Comparison of ENCODE assay signal across 8 cellular contexts in genomic region chr4:55397521-55398321, GRCh38. TPM values are rescaled to one million over a fixed set of nuclear protein-coding genes. Genes with fewer than 3 reads are reported as not detected.
DNase-seq lines count a peak whose midpoint lies in the region; FAIRE-seq and TF ChIP-seq lines count a peak whose summit lies in the region.

No MANE protein-coding gene starts in this region.

- no peaks in the 10 kb centered on the region for H3K9me3 ChIP-seq in endothelial cell of umbilical vein (replicated peaks; ENCODE audit: control insufficient read depth, insufficient read depth, low read length)
- no peaks in the 10 kb centered on the region for H3K9me3 ChIP-seq in neural cell (ENCODE audit: low read length)

- H3K4me3 ChIP-seq in endothelial cell of umbilical vein (replicated peaks in 1 of 3; ENCODE audit: insufficient read depth in 1 of 3, low read depth in 1 of 3, low read length in 3 of 3) = peak overlapping the region; percentile 89 to 98 (median 91)
- peak overlapping the region; percentile 73 for H3K4me3 ChIP-seq in neural cell (ENCODE audit: low read length)

- no peaks in the 10 kb centered on the region for H3K9me2 ChIP-seq in neural cell (ENCODE audit: insufficient read depth, low read length)

- H3K27me3 ChIP-seq in endothelial cell of umbilical vein (ENCODE audit: control insufficient read depth in 2 of 2, insufficient read depth in 2 of 2, low read length in 2 of 2) (no peaks in the 10 kb centered on the region), neural cell (ENCODE audit: insufficient read depth, low read depth, low read length) (peaks cover 3% of the 10 kb centered on the region)

- H3K27ac ChIP-seq in endothelial cell of umbilical vein (ENCODE audit: insufficient read depth, low read depth, low read length) (peak overlapping the region; percentile 79), neural cell (ENCODE audit: low read length) (no peak overlapping the region)

- H3K36me3 Mint-ChIP-seq in activated naive CD4-positive, alpha-beta T cell treated with anti-CD3 and anti-CD28 coated beads, Interleukin-2, amount 10 ng/mL, durations not matched to agents 7 days and 5 days = peaks cover 29% of the 10 kb centered on the region

- no peaks in the 10 kb centered on the region for H3K27me3 Mint-ChIP-seq in activated naive CD4-positive, alpha-beta T cell treated with anti-CD3 and anti-CD28 coated beads, Interleukin-2, amount 10 ng/mL, durations not matched to agents 7 days and 5 days

- H3K9me3 Mint-ChIP-seq in activated naive CD4-positive, alpha-beta T cell treated with anti-CD3 and anti-CD28 coated beads, Interleukin-2, amount 10 ng/mL, durations not matched to agents 7 days and 5 days = no peaks in the 10 kb centered on the region

- H3F3A ChIP-seq in neural cell (ENCODE audit: insufficient read depth, low read length, poor library complexity, severe bottlenecking) = no peaks in the 10 kb centered on the region

- TF ChIP-seq RAD21 in neural cell (conservative IDR thresholded peaks at IDR 0.05) = no peak

- peaks cover 51% of the 10 kb centered on the region for H3K4me1 Mint-ChIP-seq in activated naive CD4-positive, alpha-beta T cell treated with anti-CD3 and anti-CD28 coated beads, Interleukin-2, amount 10 ng/mL, durations not matched to agents 7 days and 5 days

- CTCF ChIA-PET in activated naive CD4-positive, alpha-beta T cell treated with anti-CD3 and anti-CD28 coated beads, Interleukin-2, amount 10 ng/mL, durations not matched to agents 7 days and 5 days (lab: Charles Lee) = interaction anchor here (1.1 to 1.6 kb wide), 2 partner anchors 51 to 52 kb away, joined by 4 read pairs; partner anchors contain the start of gene SRD5A3
- CTCF ChIA-PET in endothelial cell of umbilical vein (lab: Charles Lee) = interaction anchor here (1.0 to 2.4 kb wide), 6 partner anchors 11 to 426 kb away, joined by 3 to 14 read pairs (median 4); partner anchors contain the start of genes CLOCK and SRD5A3

- H3K9ac ChIP-seq in endothelial cell of umbilical vein (replicated peaks; ENCODE audit: extremely low read depth, insufficient read depth, low read length) (peak overlapping the region; percentile 94), neural cell (ENCODE audit: low read length) (peak overlapping the region; percentile 85)

- DNase-seq in activated naive CD4-positive, alpha-beta T cell treated with anti-CD3 and anti-CD28 coated beads, Interleukin-2, amount 10 ng/mL, durations not matched to agents 7 days and 5 days = no peak
- no peak for DNase-seq in activated naive CD4-positive, alpha-beta T cell (lab: John Stamatoyannopoulos, UW)
- DNase-seq in RPMI7951 (ENCODE audit: low read depth) (peak; percentile 45), endothelial cell of umbilical vein (ENCODE audit: low read depth, low spot score) (peak; percentile 53)
- DNase-seq in effector CD8-positive, alpha-beta T cell (lab: John Stamatoyannopoulos, UW) = no peak
- DNase-seq in stimulated activated CD4-positive, alpha-beta T cell treated with anti-CD3 and anti-CD28 coated beads, Interleukin-2, amount 100 ng/mL, for 24 hours = no peak
- DNase-seq in effector CD4-positive, alpha-beta T cell = no peak

- H3K4me2 ChIP-seq in endothelial cell of umbilical vein (ENCODE audit: insufficient read depth, low read length) = peak overlapping the region; percentile 99
- peak overlapping the region; percentile 81 for H3K4me2 ChIP-seq in neural cell (ENCODE audit: low read length)

- no peak for TF ChIP-seq CTCF in endothelial cell of umbilical vein (IDR thresholded peaks at IDR 0.05; ENCODE audit: extremely low read depth in 1 of 2, insufficient read depth in 1 of 2, low read depth in 1 of 2, low read length in 2 of 2)
- no peak for TF ChIP-seq CTCF in neural cell (IDR thresholded peaks at IDR 0.05; ENCODE audit: poor library complexity, severe bottlenecking)

- H4K20me1 ChIP-seq in endothelial cell of umbilical vein (replicated peaks; ENCODE audit: control insufficient read depth, extremely low read depth, insufficient read depth, low read length) = peaks cover 16% of the 10 kb centered on the region
- H4K20me1 ChIP-seq in neural cell (ENCODE audit: insufficient read depth) = no peaks in the 10 kb centered on the region

- peak overlapping the region; percentile 61 for H3K27ac Mint-ChIP-seq in activated naive CD4-positive, alpha-beta T cell treated with anti-CD3 and anti-CD28 coated beads, Interleukin-2, amount 10 ng/mL, durations not matched to agents 7 days and 5 days

- H2AFZ ChIP-seq in endothelial cell of umbilical vein (ENCODE audit: low read depth, low read length) = no peak overlapping the region
- H2AFZ ChIP-seq in neural cell (ENCODE audit: low read depth, low read length) = no peak overlapping the region

- POLR2A ChIA-PET in endothelial cell of umbilical vein (lab: Charles Lee) = interaction anchor here (1.2 kb wide), 1 partner anchor 52 kb away, joined by 4 read pairs; the partner anchor contains the start of gene SRD5A3

- H3K79me2 ChIP-seq in endothelial cell of umbilical vein (ENCODE audit: control insufficient read depth, insufficient read depth, low read length) (peaks cover 61% of the 10 kb centered on the region), neural cell (replicated peaks; ENCODE audit: insufficient read depth, low read length) (peaks cover 45% of the 10 kb centered on the region)

- no peak for FAIRE-seq in endothelial cell of umbilical vein (lab: Jason Lieb, UNC)

- H3K36me3 ChIP-seq in endothelial cell of umbilical vein (ENCODE audit: control insufficient read depth in 2 of 2, extremely low read depth in 1 of 2, insufficient read depth in 2 of 2, low read length in 2 of 2) (peaks cover 2 to 11% of the 10 kb centered on the region in 2 experiments), neural cell (ENCODE audit: insufficient read depth, low read length) (no peaks in the 10 kb centered on the region)

- peak overlapping the region; percentile 80 for H3K4me3 Mint-ChIP-seq in activated naive CD4-positive, alpha-beta T cell treated with anti-CD3 and anti-CD28 coated beads, Interleukin-2, amount 10 ng/mL, durations not matched to agents 7 days and 5 days

- TF ChIP-seq POLR2A in endothelial cell of umbilical vein (IDR thresholded peaks at IDR 0.05; ENCODE audit: low read depth, low read length) = no peak

- no peaks in the 10 kb centered on the region for H3K9me1 ChIP-seq in endothelial cell of umbilical vein (replicated peaks; ENCODE audit: control insufficient read depth, extremely low read depth, insufficient read depth, low read length)

- TF ChIP-seq EP300 in neural cell (conservative IDR thresholded peaks at IDR 0.05; ENCODE audit: poor library complexity, severe bottlenecking) = no peak

- H3K4me1 ChIP-seq in endothelial cell of umbilical vein (ENCODE audit: control insufficient read depth, extremely low read depth, insufficient read depth, low read length) = peaks cover 19% of the 10 kb centered on the region

- dilution Hi-C loops in endothelial cell of umbilical vein (cut with MboI; ENCODE audit: extremely low pct_ligation_motif_present, low sequenced_read_pairs) = no loop called here

- no TSS peak for BruUV-seq in endothelial cell of umbilical vein (replicated peaks; lab: Mats Ljungman, UMichigan)

- intact Hi-C loops in endothelial cell of umbilical vein (cut with micrococcal nuclease) = loop anchor here (1.0 to 5.0 kb wide), 6 partner anchors 35 to 426 kb away; partner anchors contain the start of gene KDR

TF ChIP-seq in endothelial cell of umbilical vein, 7 proteins besides CTCF, POLR2A, EP300 and RAD21 (continues in another document):
- TF ChIP-seq FOS (IDR thresholded peaks at IDR 0.05; ENCODE audit: borderline replicate concordance, insufficient read depth, low read length) (no peak), MYC (IDR thresholded peaks at IDR 0.05; ENCODE audit: low read depth, low read length) (no peak), JUN (IDR thresholded peaks at IDR 0.05; ENCODE audit: borderline replicate concordance, insufficient read depth, insufficient read length, low read depth) (no peak), POLR2AphosphoS5 (IDR thresholded peaks at IDR 0.05; ENCODE audit: insufficient read depth, low read depth, low read length) (no peak)

TF ChIP-seq in neural cell, 6 proteins besides CTCF, POLR2A, EP300 and RAD21 (continues in another document):
- TF ChIP-seq TAF1 (IDR thresholded peaks at IDR 0.05; ENCODE audit: low read depth) (no peak), EZH2 (IDR thresholded peaks at IDR 0.05; ENCODE audit: borderline replicate concordance, insufficient read depth, low read length, poor library complexity, severe bottlenecking) (no peak), MXI1 (conservative IDR thresholded peaks at IDR 0.05; ENCODE audit: poor library complexity, severe bottlenecking) (no peak), POLR2AphosphoS5 (IDR thresholded peaks at IDR 0.05) (no peak)

RNA-seq across cellular contexts. Expression of gene TMEM165, which starts 2.0 kb away (rescaled TPM):
- total RNA-seq in RPMI7951 (2014; rRNA removed; shearing (Covaris generic)) = 96.1 and 101 TPM in 2 replicates
- total RNA-seq in endothelial cell of umbilical vein = 159 and 177 TPM in 2 replicates
- 144 and 188 TPM in 2 replicates for polyA plus RNA-seq in endothelial cell of umbilical vein
- polyA plus RNA-seq in endothelial cell of umbilical vein (2011; cell fraction: cytosol; rRNA removed) = 71.6 and 82.9 TPM in 2 replicates
- 224 and 301 TPM in 2 replicates for polyA plus RNA-seq in endothelial cell of umbilical vein (2011; cell fraction: nucleus; rRNA removed)
- polyA plus RNA-seq in endothelial cell of umbilical vein (2012) = 67.9 and 96.6 TPM in 2 replicates
- polyA minus RNA-seq in endothelial cell of umbilical vein = 376 and 416 TPM in 2 replicates
- 58.4 TPM for polyA minus RNA-seq in endothelial cell of umbilical vein (2011; cell fraction: cytosol; rRNA and poly(A)+ RNA removed)
- 216 and 313 TPM in 2 replicates for polyA minus RNA-seq in endothelial cell of umbilical vein (2011; cell fraction: nucleus; rRNA and poly(A)+ RNA removed)
- 99.0 and 102 TPM in 2 replicates for polyA plus RNA-seq in neural cell
- polyA minus RNA-seq in neural cell = 84.0 and 84.3 TPM in 2 replicates

RNA-seq across cellular contexts. Expression of gene SRD5A3, which starts 51.7 kb away (rescaled TPM):
- total RNA-seq in RPMI7951 (2014; rRNA removed; shearing (Covaris generic)) = 15.5 and 16.0 TPM in 2 replicates
- total RNA-seq in endothelial cell of umbilical vein = 24.3 and 30.4 TPM in 2 replicates
- 23.6 and 29.0 TPM in 2 replicates for polyA plus RNA-seq in endothelial cell of umbilical vein
- polyA plus RNA-seq in endothelial cell of umbilical vein (2011; cell fraction: cytosol; rRNA removed) = 19.4 and 22.3 TPM in 2 replicates
- polyA plus RNA-seq in endothelial cell of umbilical vein (2011; cell fraction: nucleus; rRNA removed) = 8.9 and 9.2 TPM in 2 replicates
- 17.0 and 23.7 TPM in 2 replicates for polyA plus RNA-seq in endothelial cell of umbilical vein (2012)
- 36.5 and 44.5 TPM in 2 replicates for polyA minus RNA-seq in endothelial cell of umbilical vein
- polyA minus RNA-seq in endothelial cell of umbilical vein (2011; cell fraction: cytosol; rRNA and poly(A)+ RNA removed) = 16.2 TPM
- polyA minus RNA-seq in endothelial cell of umbilical vein (2011; cell fraction: nucleus; rRNA and poly(A)+ RNA removed) = 4.1 and 4.4 TPM in 2 replicates
- 6.2 and 13.9 TPM in 2 replicates for polyA plus RNA-seq in neural cell
- 5.2 and 6.3 TPM in 2 replicates for polyA minus RNA-seq in neural cell

Comparison
In these comparisons a context has a peak if more than half of its experiments do, and no peak if none do; other contexts are left out.
1. DNase-seq: peak in RPMI7951 (single experiment) and endothelial cell of umbilical vein (single experiment); none in activated naive CD4-positive, alpha-beta T cell treated with anti-CD3 and anti-CD28 coated beads, Interleukin-2, amount 10 ng/mL, durations not matched to agents 7 days and 5 days (single experiment), activated naive CD4-positive, alpha-beta T cell (0 of 4), effector CD8-positive, alpha-beta T cell (single experiment), stimulated activated CD4-positive, alpha-beta T cell treated with anti-CD3 and anti-CD28 coated beads, Interleukin-2, amount 100 ng/mL, for 24 hours (0 of 2) and effector CD4-positive, alpha-beta T cell (single experiment).